1 cellular context compared by ENCODE assay signal in the genomic region with DNA sequence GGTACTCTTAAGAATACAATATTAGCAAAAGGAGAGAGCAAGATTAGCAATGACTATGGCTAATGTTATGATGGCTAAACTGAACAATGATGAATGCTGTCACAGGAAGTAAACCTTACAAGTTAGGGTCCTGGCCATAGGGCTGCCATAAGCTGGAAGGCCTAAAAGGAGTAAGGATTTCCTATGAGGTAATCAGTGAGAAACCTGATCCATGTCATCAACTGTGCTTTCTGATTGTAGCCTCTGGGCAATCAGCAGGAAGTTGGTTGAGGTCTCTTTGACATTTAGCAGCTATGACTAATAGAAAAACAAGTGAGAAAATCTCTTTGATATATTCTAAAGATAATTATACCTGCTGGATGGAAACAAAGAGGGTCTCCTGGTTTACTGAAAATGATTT.
TF ChIP-seq lines count a peak whose summit lies in the region.

No MANE protein-coding gene starts in this region.

TF ChIP-seq in HepG2, 621 proteins besides CTCF, POLR2A, EP300 and RAD21 (continued from another document):
- TF ChIP-seq TRIM24 (CRISPR knock-in tag; IDR thresholded peaks at IDR 0.05) (no peak), SRY (CRISPR knock-in tag; IDR thresholded peaks at IDR 0.05) (no peak), HNRNPL (IDR thresholded peaks at IDR 0.05; ENCODE audit: low read depth, low read length) (no peak), REPIN1 (CRISPR knock-in tag; IDR thresholded peaks at IDR 0.05; ENCODE audit: borderline replicate concordance, low read depth) (no peak), NFKBIZ (CRISPR knock-in tag; IDR thresholded peaks at IDR 0.05) (no peak), ZNF7 (CRISPR knock-in tag; IDR thresholded peaks at IDR 0.05) (no peak), HOXA5 (CRISPR knock-in tag; IDR thresholded peaks at IDR 0.05) (no peak), TCF7L2 (IDR thresholded peaks at IDR 0.05; ENCODE audit: low read depth, low read length) (no peak), ZEB1 (IDR thresholded peaks at IDR 0.05; ENCODE audit: insufficient replicate concordance, low read depth) (no peak), ZNF577 (CRISPR knock-in tag; IDR thresholded peaks at IDR 0.05; ENCODE audit: borderline replicate concordance, low read depth) (no peak), ZNF12 (CRISPR knock-in tag; IDR thresholded peaks at IDR 0.05) (no peak)
- TF ChIP-seq, protein P1, sequence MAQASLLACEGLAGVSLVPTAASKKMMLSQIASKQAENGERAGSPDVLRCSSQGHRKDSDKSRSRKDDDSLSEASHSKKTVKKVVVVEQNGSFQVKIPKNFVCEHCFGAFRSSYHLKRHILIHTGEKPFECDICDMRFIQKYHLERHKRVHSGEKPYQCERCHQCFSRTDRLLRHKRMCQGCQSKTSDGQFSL (CRISPR knock-in tag; IDR thresholded peaks at IDR 0.05): no peak
